In the genomic region with DNA sequence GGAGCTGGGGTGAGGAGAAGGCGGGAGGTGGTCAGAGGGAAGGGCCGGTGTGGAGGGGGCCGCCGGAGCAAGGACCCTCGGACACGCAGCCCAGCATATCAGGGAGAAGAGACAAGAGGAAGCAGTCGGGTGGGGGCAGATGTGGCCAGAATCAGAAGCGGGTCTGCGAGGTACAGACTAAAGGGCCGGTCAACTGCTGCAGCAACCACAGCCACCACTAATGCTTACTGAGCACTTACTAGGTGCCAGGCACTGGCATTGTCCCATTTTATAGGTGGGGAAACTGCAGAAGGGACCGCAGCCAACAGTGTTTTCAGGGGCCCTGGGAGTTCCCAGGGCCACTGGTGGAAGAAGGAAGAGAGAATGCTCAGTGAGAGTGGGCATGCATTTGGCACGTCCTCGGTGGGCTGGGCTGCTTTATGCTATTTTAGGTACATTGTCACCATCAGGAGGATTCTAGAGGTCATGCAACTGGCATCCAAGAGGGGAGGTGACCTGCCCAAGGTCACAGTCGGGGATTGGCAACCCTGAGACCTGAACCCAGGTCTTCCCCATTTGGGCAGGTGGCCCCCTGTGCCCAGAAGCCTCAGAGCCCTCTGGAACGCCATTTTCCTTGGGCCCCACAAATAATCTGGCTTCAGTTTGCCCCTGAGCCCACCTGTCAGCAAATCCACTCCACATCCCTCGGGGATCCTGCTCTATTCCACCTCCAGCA, we compare ENCODE assay signal across 13 cellular contexts. TPM values are rescaled to one million over a fixed set of nuclear protein-coding genes. Genes with fewer than 3 reads are reported as not detected.
A peak's percentile ranks its signal among the peaks of the same experiment; 100 is the strongest.
DNase-seq lines count a peak whose midpoint lies in the region; ATAC-seq, FAIRE-seq and TF ChIP-seq lines count a peak whose summit lies in the region.
"Had no signal": no experiment of that assay in that cellular context is flagged by ENCODE, and none has a peak within 500 bp of the region (broad histone marks: within the 10 kb centered on the region; RNA-seq: fewer than 3 reads in every experiment).

No MANE protein-coding gene starts in this region.

- no peak for FAIRE-seq in D721Med (lab: Jason Lieb, UNC)
- FAIRE-seq: H54 had no signal

- WGBS in prostate gland, result 75% methylated on average over 16 of the region's 16 CpGs

- intact Hi-C loops in prostate gland (cut with DNase I), result loop anchor here (2.0 to 10.0 kb wide), 3 partner anchors 55 to 567 kb away; no protein-coding TSS in a partner anchor

- no peaks in the 10 kb centered on the region for H3K36me3 ChIP-seq in H7 (replicated peaks; ENCODE audit: control insufficient read depth, insufficient read depth, low read length)
- no peaks in the 10 kb centered on the region for H3K36me3 ChIP-seq in RWPE2 (ENCODE audit: low read depth)
- H3K36me3 ChIP-seq in prostate gland, result no peaks in the 10 kb centered on the region
- H3K36me3 ChIP-seq: adrenal gland, colonic mucosa had no signal

- no peak for TF ChIP-seq CTCF in RWPE2 (IDR thresholded peaks at IDR 0.05; ENCODE audit: poor library complexity, severe bottlenecking)
- TF ChIP-seq CTCF in prostate gland (IDR thresholded peaks at IDR 0.05), result no peak
- no peak for TF ChIP-seq CTCF in D721Med (IDR thresholded peaks at IDR 0.05; ENCODE audit: insufficient read depth, missing control alignments)

- H3K4me1 Mint-ChIP-seq in memory B cell, result peaks cover 4% of the 10 kb centered on the region
- peaks cover 25% of the 10 kb centered on the region for H3K4me1 Mint-ChIP-seq in stimulated activated effector memory CD8-positive, alpha-beta T cell treated with anti-CD3 and anti-CD28 coated beads, Interleukin-12 subunit alpha, Interleukin-12 subunit beta, amount 100 ng/mL, for 72 hours

- TF ChIP-seq POLR2A in prostate gland (IDR thresholded peaks at IDR 0.05), result no peak

- DNase-seq in H7 (peak; percentile 44), RWPE2 (ENCODE audit: low spot score) (no peak), memory B cell (ENCODE audit: low spot score in 2 of 2) (no peak), prostate gland (ENCODE audit: low spot score) (no peak), D721Med (ENCODE audit: insufficient read length, low spot score) (no peak)
- no peak for DNase-seq in stimulated activated effector memory CD8-positive, alpha-beta T cell treated with anti-CD3 and anti-CD28 coated beads, Interleukin-12 subunit alpha, Interleukin-12 subunit beta, amount 100 ng/mL, for 72 hours (ENCODE audit: low spot score in 2 of 2)

- H3K27ac Mint-ChIP-seq in memory B cell, result peak overlapping the region; percentile 90
- H3K27ac Mint-ChIP-seq in stimulated activated effector memory CD8-positive, alpha-beta T cell treated with anti-CD3 and anti-CD28 coated beads, Interleukin-12 subunit alpha, Interleukin-12 subunit beta, amount 100 ng/mL, for 72 hours, result peak overlapping the region; percentile 63
- H3K27ac Mint-ChIP-seq: activated T-helper 1 cell treated with anti-CD3 and anti-CD28 coated beads, Interleukin-12 subunit alpha, Interleukin-12 subunit beta, Interleukin-2, Interleukin-4 antibody, amounts not matched to agents 30 ng/mL and 10 ng/mL and 1 ng/mL, durations not matched to agents 14 hours and 24 hours and 36 hours had no signal

- H3K9me3 ChIP-seq in RWPE2 (ENCODE audit: severe bottlenecking), result no peaks in the 10 kb centered on the region
- H3K9me3 ChIP-seq in prostate gland, result no peaks in the 10 kb centered on the region
- H3K9me3 ChIP-seq: adrenal gland, colonic mucosa had no signal

- no peaks in the 10 kb centered on the region for H3K36me3 Mint-ChIP-seq in memory B cell
- H3K36me3 Mint-ChIP-seq in stimulated activated effector memory CD8-positive, alpha-beta T cell treated with anti-CD3 and anti-CD28 coated beads, Interleukin-12 subunit alpha, Interleukin-12 subunit beta, amount 100 ng/mL, for 72 hours, result peaks cover 9% of the 10 kb centered on the region
- H3K36me3 Mint-ChIP-seq: type B pancreatic cell had no signal

- no peaks in the 10 kb centered on the region for H3K9me3 Mint-ChIP-seq in memory B cell
- H3K9me3 Mint-ChIP-seq in stimulated activated effector memory CD8-positive, alpha-beta T cell treated with anti-CD3 and anti-CD28 coated beads, Interleukin-12 subunit alpha, Interleukin-12 subunit beta, amount 100 ng/mL, for 72 hours, result no peaks in the 10 kb centered on the region
- H3K9me3 Mint-ChIP-seq: activated T-helper 1 cell treated with anti-CD3 and anti-CD28 coated beads, Interleukin-12 subunit alpha, Interleukin-12 subunit beta, Interleukin-2, Interleukin-4 antibody, amounts not matched to agents 30 ng/mL and 10 ng/mL and 1 ng/mL, durations not matched to agents 14 hours and 24 hours and 36 hours; type B pancreatic cell had no signal

- H3K4me1 ChIP-seq in RWPE2 (ENCODE audit: insufficient read depth, poor library complexity, severe bottlenecking) (peaks cover 16% of the 10 kb centered on the region), prostate gland (replicated peaks) (no peaks in the 10 kb centered on the region)
- H3K4me1 ChIP-seq: colonic mucosa had no signal

- H3K4me3 ChIP-seq in H7 (ENCODE audit: insufficient read depth, low read depth, low read length) (no peak overlapping the region), RWPE2 (ENCODE audit: severe bottlenecking) (no peak overlapping the region), prostate gland (no peak overlapping the region)
- H3K4me3 ChIP-seq: adrenal gland, colonic mucosa, hepatocyte had no signal

- H3K27me3 ChIP-seq in H7 (ENCODE audit: control insufficient read depth, insufficient read depth, low read length) (peaks cover 10% of the 10 kb centered on the region), RWPE2 (ENCODE audit: insufficient read depth, poor library complexity, severe bottlenecking) (no peaks in the 10 kb centered on the region), prostate gland (replicated peaks; ENCODE audit: insufficient read depth) (no peaks in the 10 kb centered on the region)
- H3K27me3 ChIP-seq: adrenal gland, colonic mucosa had no signal

- H3K27ac ChIP-seq in RWPE2 (ENCODE audit: poor library complexity, severe bottlenecking), result peak overlapping the region; percentile 86
- H3K27ac ChIP-seq in prostate gland, result no peak overlapping the region
- H3K27ac ChIP-seq: colonic mucosa, hepatocyte had no signal

- peaks cover 4% of the 10 kb centered on the region for H3K27me3 Mint-ChIP-seq in memory B cell

- no peak overlapping the region for H3K4me3 Mint-ChIP-seq in memory B cell
- H3K4me3 Mint-ChIP-seq in stimulated activated effector memory CD8-positive, alpha-beta T cell treated with anti-CD3 and anti-CD28 coated beads, Interleukin-12 subunit alpha, Interleukin-12 subunit beta, amount 100 ng/mL, for 72 hours, result peak overlapping the region; percentile 12
- H3K4me3 Mint-ChIP-seq: activated T-helper 1 cell treated with anti-CD3 and anti-CD28 coated beads, Interleukin-12 subunit alpha, Interleukin-12 subunit beta, Interleukin-2, Interleukin-4 antibody, amounts not matched to agents 30 ng/mL and 10 ng/mL and 1 ng/mL, durations not matched to agents 14 hours and 24 hours and 36 hours; type B pancreatic cell had no signal

- ATAC-seq in RWPE2 (ENCODE audit: low read depth) (no peak), memory B cell (ENCODE audit: low read depth) (no peak), GM18858 (IDR thresholded peaks at IDR 0.05; ENCODE audit: unreplicated experiment) (no peak)
- no peak for ATAC-seq in stimulated activated effector memory CD8-positive, alpha-beta T cell treated with anti-CD3 and anti-CD28 coated beads, Interleukin-12 subunit alpha, Interleukin-12 subunit beta, amount 100 ng/mL, for 72 hours

RNA-seq across cellular contexts. Expression of a gene that starts 53.4 kb away (rescaled TPM):
- total RNA-seq in H7 (2014; rRNA removed; shearing (Covaris generic)), result 11.5 and 15.4 TPM in 2 replicates
- 100 to 1,000 TPM; 559 to 659 TPM for total RNA-seq in prostate gland

Comparison
In these comparisons a context has a peak if more than half of its experiments do, and no peak if none do; other contexts are left out.
1. RNA of a gene that starts 53.4 kb away (total RNA-seq): 559 to 659 TPM in prostate gland; 11.5 to 15.4 TPM in H7; every median in the first group is over 10 times any median in the second.